1 cellular context compared by ENCODE assay signal in genomic region chr9:135950135-135950682, GRCh38.
TF ChIP-seq lines count a peak whose summit lies in the region.

No MANE protein-coding gene starts in this region.

TF ChIP-seq in K562, 482 proteins besides CTCF, POLR2A, EP300 and RAD21 (continued from another document and continues in another):
- TF ChIP-seq HES1 (IDR thresholded peaks at IDR 0.05; ENCODE audit: low read depth): peak; percentile 92
- TF ChIP-seq SMAD1 (IDR thresholded peaks at IDR 0.05; ENCODE audit: low read depth, low read length, partially characterized antibody): peak; percentile 51
- peak; percentile 92; the same call in 1 of the 2 replicates for TF ChIP-seq PML (IDR thresholded peaks at IDR 0.05; ENCODE audit: low read length)
- TF ChIP-seq CBFB (CRISPR knock-in tag; IDR thresholded peaks at IDR 0.05): no peak
- no peak for TF ChIP-seq EP400 (IDR thresholded peaks at IDR 0.05)
- 0 out of 2 replicates have a peak, but pooled peaks have one; percentile 61 for TF ChIP-seq ESRRA (IDR thresholded peaks at IDR 0.05; ENCODE audit: borderline replicate concordance, low read depth)
- peak; percentile 98 for TF ChIP-seq ARID3A (IDR thresholded peaks at IDR 0.05; ENCODE audit: borderline replicate concordance, low read depth, low read length)
- peak; percentile 78 to 89; a peak in 3 of 4 replicates for TF ChIP-seq TRIM24 (IDR thresholded peaks at IDR 0.05)
- TF ChIP-seq CHD1 (IDR thresholded peaks at IDR 0.05; ENCODE audit: low read length): peak; percentile 86
- no peak for TF ChIP-seq NR2C2 (CRISPR knock-in tag; IDR thresholded peaks at IDR 0.05)
- peak; percentile 60 for TF ChIP-seq NR2C2 (tag; IDR thresholded peaks at IDR 0.05)
- TF ChIP-seq ZNF395 (CRISPR knock-in tag; IDR thresholded peaks at IDR 0.05): peak; percentile 84; the same call in 1 of the 2 replicates
- TF ChIP-seq SNRNP70 (optimal IDR thresholded peaks at IDR 0.05; ENCODE audit: low read depth, low read length): no peak
- TF ChIP-seq ATF7 (IDR thresholded peaks at IDR 0.05): peak; percentile 84
- peak in 1 of 3 experiments; percentile 77; a peak in 2 of 6 replicates for TF ChIP-seq ZBTB11 (CRISPR knock-in tag; IDR thresholded peaks at IDR 0.05)
- peak; percentile 82 for TF ChIP-seq SMARCC2 (IDR thresholded peaks at IDR 0.05; ENCODE audit: low read depth)
- peak; percentile 82 for TF ChIP-seq POLR2AphosphoS5 (IDR thresholded peaks at IDR 0.05; ENCODE audit: control insufficient read depth, insufficient read depth, low read depth, low read length)
- no peak for TF ChIP-seq GTF2A2 (tag; IDR thresholded peaks at IDR 0.05)
- TF ChIP-seq ZBTB9 (CRISPR knock-in tag; IDR thresholded peaks at IDR 0.05): peak; percentile 76; the same call in 1 of the 2 replicates
- peak; percentile 94 for TF ChIP-seq HDAC2 (IDR thresholded peaks at IDR 0.05)
- TF ChIP-seq GATA2 (CRISPR knock-in tag; IDR thresholded peaks at IDR 0.05): peak; percentile 44; the same call in 1 of the 2 replicates
- peak; percentile 92 to 93 for TF ChIP-seq NRF1 (conservative IDR thresholded peaks at IDR 0.05 in 1 of 2, IDR thresholded peaks at IDR 0.05 in 1 of 2)
- TF ChIP-seq KLF6 (CRISPR knock-in tag; IDR thresholded peaks at IDR 0.05; ENCODE audit: borderline replicate concordance): peak; percentile 67; the same call in 1 of the 2 replicates
- peak; percentile 55 to 91; a peak in 3 of 4 replicates for TF ChIP-seq TBL1XR1 (IDR thresholded peaks at IDR 0.05; ENCODE audit: low read length in 2 of 2)
- peak; percentile 60 for TF ChIP-seq ZBTB2 (IDR thresholded peaks at IDR 0.05)
- TF ChIP-seq ID3 (CRISPR knock-in tag; IDR thresholded peaks at IDR 0.05): no peak
- TF ChIP-seq ID3 (tag; IDR thresholded peaks at IDR 0.05): peak; percentile 70; the same call in 1 of the 2 replicates
- peak; percentile 96 for TF ChIP-seq TCF3 (CRISPR knock-in tag; IDR thresholded peaks at IDR 0.05)
- peak in 1 of 2 experiments; percentile 93; a peak in 3 of 4 replicates for TF ChIP-seq RCOR1 (IDR thresholded peaks at IDR 0.05; ENCODE audit: borderline replicate concordance in 1 of 2, low read depth in 2 of 2, low read length in 2 of 2)
- TF ChIP-seq CHD4 (IDR thresholded peaks at IDR 0.05; ENCODE audit: insufficient read depth, insufficient replicate concordance, low read depth, low read length, poor library complexity, severe bottlenecking): no peak
- TF ChIP-seq CREB3 (tag; conservative IDR thresholded peaks at IDR 0.05; ENCODE audit: low read depth): peak; percentile 78
- TF ChIP-seq HOMEZ (CRISPR knock-in tag; IDR thresholded peaks at IDR 0.05): 0 out of 2 replicates have a peak, but pooled peaks have one; percentile 72
- TF ChIP-seq ZNF316 (IDR thresholded peaks at IDR 0.05): no peak
- TF ChIP-seq MYC (IDR thresholded peaks at IDR 0.05; ENCODE audit: low read depth, low read length): peak; percentile 90
- TF ChIP-seq MYC (CRISPR knock-in tag; IDR thresholded peaks at IDR 0.05; ENCODE audit: borderline replicate concordance, low read depth): no peak
- peak; percentile 89 for TF ChIP-seq MTA2 (IDR thresholded peaks at IDR 0.05; ENCODE audit: low read depth)
- peak; percentile 76 for TF ChIP-seq MXI1 (IDR thresholded peaks at IDR 0.05; ENCODE audit: low read depth, low read length)
- TF ChIP-seq NBN (IDR thresholded peaks at IDR 0.05; ENCODE audit: low read depth): peak; percentile 75; the same call in 1 of the 2 replicates
- peak; percentile 86; the same call in 1 of the 2 replicates for TF ChIP-seq CTBP1 (IDR thresholded peaks at IDR 0.05; ENCODE audit: borderline replicate concordance)
- no peak for TF ChIP-seq CEBPZ (IDR thresholded peaks at IDR 0.05; ENCODE audit: borderline replicate concordance, low read depth, low read length)
- no peak for TF ChIP-seq TFE3 (CRISPR knock-in tag; IDR thresholded peaks at IDR 0.05)
- no peak for TF ChIP-seq RB1 (IDR thresholded peaks at IDR 0.05; ENCODE audit: low read depth)
